Comparison of ENCODE assay signal across 1 cellular context in the genomic region with DNA sequence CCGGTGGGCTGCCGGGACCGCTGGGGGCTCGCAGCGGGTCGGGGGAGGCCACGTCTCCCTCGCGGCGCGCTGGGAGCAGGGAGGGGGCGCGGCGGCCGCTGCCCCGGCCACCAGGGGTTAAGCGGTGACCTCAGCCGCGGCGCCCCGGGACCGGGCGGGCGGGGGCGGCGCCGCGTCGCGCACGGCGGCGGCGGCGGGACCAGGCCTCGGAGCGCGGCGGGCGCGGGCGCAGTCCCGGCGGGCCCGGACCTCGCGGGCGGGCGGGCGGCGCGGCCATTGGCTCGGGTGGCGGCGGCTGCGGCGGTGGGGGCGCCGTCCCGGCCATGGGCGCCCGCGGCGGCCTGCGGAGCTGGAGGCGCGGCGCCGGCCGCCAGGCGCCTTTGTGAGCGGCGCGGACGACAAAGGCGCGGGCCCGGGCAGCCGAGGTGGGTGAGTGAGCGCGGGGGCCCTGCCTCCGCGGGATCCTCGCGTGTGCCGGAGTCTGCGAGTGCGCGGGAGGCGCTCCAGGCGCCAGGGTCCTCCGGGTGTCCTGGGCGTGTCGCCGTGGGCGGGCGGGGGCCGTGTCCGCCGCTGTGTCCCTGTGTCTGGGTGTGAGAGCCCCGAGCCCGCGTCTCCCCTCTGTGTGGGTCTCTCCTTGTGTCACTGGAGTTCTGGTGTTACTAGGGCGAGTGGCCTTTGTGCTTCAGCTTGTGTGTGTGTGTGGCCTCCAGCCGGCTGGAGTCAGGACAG.
TF ChIP-seq lines count a peak whose summit lies in the region.

A gene with protein sequence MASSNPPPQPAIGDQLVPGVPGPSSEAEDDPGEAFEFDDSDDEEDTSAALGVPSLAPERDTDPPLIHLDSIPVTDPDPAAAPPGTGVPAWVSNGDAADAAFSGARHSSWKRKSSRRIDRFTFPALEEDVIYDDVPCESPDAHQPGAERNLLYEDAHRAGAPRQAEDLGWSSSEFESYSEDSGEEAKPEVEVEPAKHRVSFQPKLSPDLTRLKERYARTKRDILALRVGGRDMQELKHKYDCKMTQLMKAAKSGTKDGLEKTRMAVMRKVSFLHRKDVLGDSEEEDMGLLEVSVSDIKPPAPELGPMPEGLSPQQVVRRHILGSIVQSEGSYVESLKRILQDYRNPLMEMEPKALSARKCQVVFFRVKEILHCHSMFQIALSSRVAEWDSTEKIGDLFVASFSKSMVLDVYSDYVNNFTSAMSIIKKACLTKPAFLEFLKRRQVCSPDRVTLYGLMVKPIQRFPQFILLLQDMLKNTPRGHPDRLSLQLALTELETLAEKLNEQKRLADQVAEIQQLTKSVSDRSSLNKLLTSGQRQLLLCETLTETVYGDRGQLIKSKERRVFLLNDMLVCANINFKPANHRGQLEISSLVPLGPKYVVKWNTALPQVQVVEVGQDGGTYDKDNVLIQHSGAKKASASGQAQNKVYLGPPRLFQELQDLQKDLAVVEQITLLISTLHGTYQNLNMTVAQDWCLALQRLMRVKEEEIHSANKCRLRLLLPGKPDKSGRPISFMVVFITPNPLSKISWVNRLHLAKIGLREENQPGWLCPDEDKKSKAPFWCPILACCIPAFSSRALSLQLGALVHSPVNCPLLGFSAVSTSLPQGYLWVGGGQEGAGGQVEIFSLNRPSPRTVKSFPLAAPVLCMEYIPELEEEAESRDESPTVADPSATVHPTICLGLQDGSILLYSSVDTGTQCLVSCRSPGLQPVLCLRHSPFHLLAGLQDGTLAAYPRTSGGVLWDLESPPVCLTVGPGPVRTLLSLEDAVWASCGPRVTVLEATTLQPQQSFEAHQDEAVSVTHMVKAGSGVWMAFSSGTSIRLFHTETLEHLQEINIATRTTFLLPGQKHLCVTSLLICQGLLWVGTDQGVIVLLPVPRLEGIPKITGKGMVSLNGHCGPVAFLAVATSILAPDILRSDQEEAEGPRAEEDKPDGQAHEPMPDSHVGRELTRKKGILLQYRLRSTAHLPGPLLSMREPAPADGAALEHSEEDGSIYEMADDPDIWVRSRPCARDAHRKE (N-terminal part only) (plus strand): TSS at position 173 of the 729 bp plus-strand sequence. CDS start 40,898 bp downstream, outside the sequence.

TF ChIP-seq in liver, 16 proteins besides CTCF, POLR2A, EP300 and RAD21 (continued from another document):
- no peak for TF ChIP-seq SP1 (IDR thresholded peaks at IDR 0.05)
- no peak for TF ChIP-seq RXRA (IDR thresholded peaks at IDR 0.05)
- no peak for TF ChIP-seq GABPA (IDR thresholded peaks at IDR 0.05 in 1 of 2, conservative IDR thresholded peaks at IDR 0.05 in 1 of 2)
- TF ChIP-seq HNF4A (conservative IDR thresholded peaks at IDR 0.05) = no peak
TF ChIP-seq in liver: peak in this region for 0.
